In the genomic region with DNA sequence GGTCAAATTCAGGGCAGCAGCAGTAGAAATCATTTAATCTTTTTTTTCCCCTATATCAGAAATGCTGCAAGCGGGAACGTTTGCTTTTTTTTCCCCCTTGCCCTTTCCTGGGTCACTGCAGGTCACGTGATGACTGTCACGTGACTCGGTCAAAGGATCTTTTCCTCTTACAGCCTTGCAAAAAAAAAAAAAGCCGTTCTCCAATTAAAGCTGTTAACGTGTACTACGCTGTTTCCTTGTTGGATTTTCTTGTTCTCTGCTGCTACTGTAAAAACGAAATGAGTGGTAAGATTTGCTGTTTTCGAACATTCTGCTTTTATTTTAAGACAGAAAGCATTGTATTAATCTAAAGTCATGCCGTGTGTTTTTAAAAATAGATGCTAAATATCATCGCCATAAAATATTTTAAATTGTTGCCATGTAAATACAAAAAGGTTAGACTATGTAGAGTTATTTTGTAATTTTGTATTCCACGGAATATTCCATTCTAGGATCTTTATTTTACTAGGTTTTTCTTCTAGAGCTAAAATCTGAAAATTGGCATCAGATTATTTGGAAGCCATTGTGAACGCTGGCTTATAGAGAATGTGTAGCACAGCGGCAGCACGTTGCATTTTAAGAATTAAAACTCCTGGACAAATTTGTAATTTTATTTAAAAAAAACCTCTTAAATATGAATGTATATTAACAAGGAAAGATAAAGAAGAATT, we compare ENCODE assay signal across 1 cellular context.
A peak's percentile ranks its signal among the peaks of the same experiment; 100 is the strongest.
TF ChIP-seq lines count a peak whose summit lies in the region.

No MANE protein-coding gene starts in this region.

TF ChIP-seq in HepG2, 621 proteins besides CTCF, POLR2A, EP300 and RAD21 (continued from another document and continues in another):
- no peak for TF ChIP-seq SMYD3 (CRISPR knock-in tag; IDR thresholded peaks at IDR 0.05)
- no peak for TF ChIP-seq ZNF710 (CRISPR knock-in tag; IDR thresholded peaks at IDR 0.05; ENCODE audit: borderline replicate concordance)
- no peak for TF ChIP-seq SKIL (CRISPR knock-in tag; IDR thresholded peaks at IDR 0.05; ENCODE audit: borderline replicate concordance)
- no peak for TF ChIP-seq NR3C1 (CRISPR knock-in tag; IDR thresholded peaks at IDR 0.05)
- TF ChIP-seq, protein P1, sequence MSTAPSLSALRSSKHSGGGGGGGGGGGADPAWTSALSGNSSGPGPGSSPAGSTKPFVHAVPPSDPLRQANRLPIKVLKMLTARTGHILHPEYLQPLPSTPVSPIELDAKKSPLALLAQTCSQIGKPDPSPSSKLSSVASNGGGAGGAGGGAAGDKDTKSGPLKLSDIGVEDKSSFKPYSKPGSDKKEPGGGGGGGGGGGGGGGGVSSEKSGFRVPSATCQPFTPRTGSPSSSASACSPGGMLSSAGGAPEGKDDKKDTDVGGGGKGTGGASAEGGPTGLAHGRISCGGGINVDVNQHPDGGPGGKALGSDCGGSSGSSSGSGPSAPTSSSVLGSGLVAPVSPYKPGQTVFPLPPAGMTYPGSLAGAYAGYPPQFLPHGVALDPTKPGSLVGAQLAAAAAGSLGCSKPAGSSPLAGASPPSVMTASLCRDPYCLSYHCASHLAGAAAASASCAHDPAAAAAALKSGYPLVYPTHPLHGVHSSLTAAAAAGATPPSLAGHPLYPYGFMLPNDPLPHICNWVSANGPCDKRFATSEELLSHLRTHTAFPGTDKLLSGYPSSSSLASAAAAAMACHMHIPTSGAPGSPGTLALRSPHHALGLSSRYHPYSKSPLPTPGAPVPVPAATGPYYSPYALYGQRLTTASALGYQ (CRISPR knock-in tag; IDR thresholded peaks at IDR 0.05) = no peak
- TF ChIP-seq MIER2 (CRISPR knock-in tag; IDR thresholded peaks at IDR 0.05) = 0 out of 2 replicates have a peak, but pooled peaks have one; percentile 17
- no peak for TF ChIP-seq ZNF367 (CRISPR knock-in tag; IDR thresholded peaks at IDR 0.05; ENCODE audit: borderline replicate concordance)
- TF ChIP-seq ZBTB4 (CRISPR knock-in tag; IDR thresholded peaks at IDR 0.05; ENCODE audit: borderline replicate concordance) = no peak
- no peak for TF ChIP-seq ZNF619 (CRISPR knock-in tag; IDR thresholded peaks at IDR 0.05)
- TF ChIP-seq HNRNPUL1 (IDR thresholded peaks at IDR 0.05; ENCODE audit: low read depth, low read length) = no peak
- TF ChIP-seq ZNF800 (CRISPR knock-in tag; IDR thresholded peaks at IDR 0.05) = peak; percentile 23; the same call in 1 of the 2 replicates
- no peak; the same call in 1 of the 2 replicates for TF ChIP-seq GMEB1 (CRISPR knock-in tag; IDR thresholded peaks at IDR 0.05; ENCODE audit: borderline replicate concordance)
- TF ChIP-seq RARA (CRISPR knock-in tag; IDR thresholded peaks at IDR 0.05) = 0 out of 2 replicates have a peak, but pooled peaks have one; percentile 5
- TF ChIP-seq ZNF207 (IDR thresholded peaks at IDR 0.05; ENCODE audit: borderline replicate concordance) = no peak
- no peak for TF ChIP-seq ZNF572 (CRISPR knock-in tag; IDR thresholded peaks at IDR 0.05)
- TF ChIP-seq ZBTB7A (CRISPR knock-in tag; IDR thresholded peaks at IDR 0.05) = no peak
- TF ChIP-seq, protein P2, sequence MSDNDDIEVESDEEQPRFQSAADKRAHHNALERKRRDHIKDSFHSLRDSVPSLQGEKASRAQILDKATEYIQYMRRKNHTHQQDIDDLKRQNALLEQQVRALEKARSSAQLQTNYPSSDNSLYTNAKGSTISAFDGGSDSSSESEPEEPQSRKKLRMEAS (IDR thresholded peaks at IDR 0.05) = peak; percentile 52; the same call in 1 of the 2 replicates
- no peak for TF ChIP-seq EED (CRISPR knock-in tag; IDR thresholded peaks at IDR 0.05)
- no peak for TF ChIP-seq PRPF4 (IDR thresholded peaks at IDR 0.05; ENCODE audit: low read depth, low read length, poor library complexity, severe bottlenecking)
- TF ChIP-seq, protein P3, sequence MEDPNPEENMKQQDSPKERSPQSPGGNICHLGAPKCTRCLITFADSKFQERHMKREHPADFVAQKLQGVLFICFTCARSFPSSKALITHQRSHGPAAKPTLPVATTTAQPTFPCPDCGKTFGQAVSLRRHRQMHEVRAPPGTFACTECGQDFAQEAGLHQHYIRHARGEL (CRISPR knock-in tag; IDR thresholded peaks at IDR 0.05) = no peak
- no peak for TF ChIP-seq ZMYM3 (CRISPR knock-in tag; IDR thresholded peaks at IDR 0.05)
- peak; percentile 98 for TF ChIP-seq KAT8 (CRISPR knock-in tag; IDR thresholded peaks at IDR 0.05)
- no peak for TF ChIP-seq FOXJ3 (CRISPR knock-in tag; IDR thresholded peaks at IDR 0.05; ENCODE audit: borderline replicate concordance)
- TF ChIP-seq HOXA3 (CRISPR knock-in tag; IDR thresholded peaks at IDR 0.05) = peak; percentile 61
- peak; percentile 20 to 29; a peak in 1 of 4 replicates for TF ChIP-seq HMGXB4 (CRISPR knock-in tag; IDR thresholded peaks at IDR 0.05; ENCODE audit: borderline replicate concordance in 1 of 2, low read depth in 1 of 2)
- TF ChIP-seq DZIP1 (CRISPR knock-in tag; IDR thresholded peaks at IDR 0.05) = no peak
- TF ChIP-seq POLR2G (IDR thresholded peaks at IDR 0.05; ENCODE audit: low read depth, low read length) = peak; percentile 68
- no peak for TF ChIP-seq BRD4 (CRISPR knock-in tag; IDR thresholded peaks at IDR 0.05)
- TF ChIP-seq GATA4 (IDR thresholded peaks at IDR 0.05; ENCODE audit: borderline replicate concordance, low read depth) = no peak
- no peak for TF ChIP-seq MEIS2 (CRISPR knock-in tag; IDR thresholded peaks at IDR 0.05)
- TF ChIP-seq KLF16 (CRISPR knock-in tag; IDR thresholded peaks at IDR 0.05) = peak in 1 of 2 experiments; percentile 40; a peak in 1 of 4 replicates
- no peak for TF ChIP-seq REXO4 (CRISPR knock-in tag; IDR thresholded peaks at IDR 0.05; ENCODE audit: borderline replicate concordance)
